Comparison of ENCODE assay signal across 1 cellular context in genomic region chr19:46404039-46404883, GRCh38.
TF ChIP-seq lines count a peak whose summit lies in the region.

No MANE protein-coding gene starts in this region.

TF ChIP-seq in HepG2, 621 proteins besides CTCF, POLR2A, EP300 and RAD21 (continued from another document and continues in another):
- TF ChIP-seq ZNF280D (CRISPR knock-in tag; IDR thresholded peaks at IDR 0.05) (peak; percentile 78), BHLHE40 (IDR thresholded peaks at IDR 0.05; ENCODE audit: low read length) (no peak), THAP9 (CRISPR knock-in tag; IDR thresholded peaks at IDR 0.05; ENCODE audit: borderline replicate concordance) (peak; percentile 71; the same call in 1 of the 2 replicates), KMT2A (CRISPR knock-in tag; IDR thresholded peaks at IDR 0.05) (peak; percentile 54), BRF2 (CRISPR knock-in tag; IDR thresholded peaks at IDR 0.05) (0 out of 2 replicates have a peak, but pooled peaks have one; percentile 26), ZNF605 (CRISPR knock-in tag; IDR thresholded peaks at IDR 0.05) (peak; percentile 76; the same call in 1 of the 2 replicates), ZHX1 (CRISPR knock-in tag; IDR thresholded peaks at IDR 0.05; ENCODE audit: low read depth) (no peak), ZBTB39 (CRISPR knock-in tag; IDR thresholded peaks at IDR 0.05) (no peak), ESRRA (CRISPR knock-in tag; IDR thresholded peaks at IDR 0.05; ENCODE audit: low read depth) (no peak; the same call in 1 of the 2 replicates), PHF5A (CRISPR knock-in tag; IDR thresholded peaks at IDR 0.05; ENCODE audit: low read depth, unreplicated experiment) (no peak), ZNF503 (CRISPR knock-in tag; IDR thresholded peaks at IDR 0.05) (peak; percentile 57; the same call in 1 of the 2 replicates), MTA3 (CRISPR knock-in tag; IDR thresholded peaks at IDR 0.05) (no peak), DMTF1 (CRISPR knock-in tag; IDR thresholded peaks at IDR 0.05) (0 out of 2 replicates have a peak, but pooled peaks have one; percentile 46), ZNF747 (CRISPR knock-in tag; IDR thresholded peaks at IDR 0.05; ENCODE audit: borderline replicate concordance) (peak; percentile 56; the same call in 1 of the 2 replicates), ZKSCAN1 (IDR thresholded peaks at IDR 0.05; ENCODE audit: low read length) (no peak), RCOR2 (CRISPR knock-in tag; IDR thresholded peaks at IDR 0.05) (0 out of 2 replicates have a peak, but pooled peaks have one; percentile 15), SRSF4 (IDR thresholded peaks at IDR 0.05; ENCODE audit: low read depth, low read length, poor library complexity, severe bottlenecking) (no peak), ZNF44 (CRISPR knock-in tag; IDR thresholded peaks at IDR 0.05) (0 out of 2 replicates have a peak, but pooled peaks have one; percentile 87), POLR2G (IDR thresholded peaks at IDR 0.05; ENCODE audit: low read depth, low read length) (peak; percentile 68), ZNF792 (CRISPR knock-in tag; IDR thresholded peaks at IDR 0.05) (peak; percentile 28; the same call in 1 of the 2 replicates), POGK (CRISPR knock-in tag; conservative IDR thresholded peaks at IDR 0.05) (peak; percentile 37; the same call in 1 of the 2 replicates), SP1 (IDR thresholded peaks at IDR 0.05) (no peak), SP1 (CRISPR knock-in tag; IDR thresholded peaks at IDR 0.05) (peak; percentile 19), HOXA7 (CRISPR knock-in tag; IDR thresholded peaks at IDR 0.05) (no peak), MTA1 (CRISPR knock-in tag; IDR thresholded peaks at IDR 0.05; ENCODE audit: borderline replicate concordance) (peak; percentile 70), FOXO1 (CRISPR knock-in tag; IDR thresholded peaks at IDR 0.05) (0 out of 2 replicates have a peak, but pooled peaks have one; percentile 25), ZNF773 (CRISPR knock-in tag; IDR thresholded peaks at IDR 0.05; ENCODE audit: borderline replicate concordance) (no peak), TEAD3 (CRISPR knock-in tag; optimal IDR thresholded peaks at IDR 0.05; ENCODE audit: borderline replicate concordance) (peak; percentile 15), ZBTB38 (CRISPR knock-in tag; IDR thresholded peaks at IDR 0.05) (peak; percentile 29; the same call in 1 of the 2 replicates), ARNT2 (CRISPR knock-in tag; IDR thresholded peaks at IDR 0.05; ENCODE audit: low read depth) (peak; percentile 13; the same call in 1 of the 2 replicates), FOSL1 (CRISPR knock-in tag; IDR thresholded peaks at IDR 0.05; ENCODE audit: borderline replicate concordance) (no peak), ZSCAN22 (CRISPR knock-in tag; IDR thresholded peaks at IDR 0.05) (0 out of 2 replicates have a peak, but pooled peaks have one; percentile 58), ZNF501 (CRISPR knock-in tag; IDR thresholded peaks at IDR 0.05) (peak; percentile 82), GATAD2A (CRISPR knock-in tag; IDR thresholded peaks at IDR 0.05) (peak; percentile 20; the same call in 1 of the 2 replicates), ZNF441 (CRISPR knock-in tag; IDR thresholded peaks at IDR 0.05; ENCODE audit: borderline replicate concordance) (0 out of 2 replicates have a peak, but pooled peaks have one; percentile 38), ZNF350 (CRISPR knock-in tag; IDR thresholded peaks at IDR 0.05; ENCODE audit: borderline replicate concordance, low read depth) (peak; percentile 79; the same call in 1 of the 2 replicates), ZFP90 (CRISPR knock-in tag; IDR thresholded peaks at IDR 0.05; ENCODE audit: borderline replicate concordance) (peak; percentile 55; the same call in 1 of the 2 replicates), ZBTB37 (CRISPR knock-in tag; IDR thresholded peaks at IDR 0.05) (peak; percentile 80; the same call in 1 of the 2 replicates), ZNF83 (CRISPR knock-in tag; IDR thresholded peaks at IDR 0.05; ENCODE audit: borderline replicate concordance) (peak; percentile 20; the same call in 1 of the 2 replicates), ZBTB7B (CRISPR knock-in tag; IDR thresholded peaks at IDR 0.05) (peak; percentile 91), MIXL1 (CRISPR knock-in tag; IDR thresholded peaks at IDR 0.05) (peak; percentile 13; the same call in 1 of the 2 replicates)
